23 cellular contexts compared by ENCODE assay signal in the genomic region with DNA sequence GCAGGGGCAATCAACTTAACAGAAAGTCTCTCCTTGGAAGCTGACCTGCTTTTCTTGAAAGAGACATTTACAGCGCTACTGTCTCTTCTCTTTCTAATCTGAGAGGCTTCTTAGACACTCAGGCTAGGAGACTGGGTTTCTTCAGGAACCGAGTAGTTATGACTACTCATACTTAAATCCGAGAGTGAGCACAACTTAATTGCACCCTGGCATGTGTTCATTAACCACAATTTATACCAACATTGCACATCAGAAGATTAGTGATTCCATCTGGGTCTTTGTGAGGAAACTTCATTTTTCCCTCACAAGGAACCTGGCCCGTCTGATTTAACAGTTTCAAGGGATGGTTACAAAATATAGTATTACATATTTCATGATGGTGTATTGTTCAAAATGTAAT.
A peak's percentile ranks its signal among the peaks of the same experiment; 100 is the strongest.
DNase-seq lines count a peak whose midpoint lies in the region; FAIRE-seq and TF ChIP-seq lines count a peak whose summit lies in the region.
"Had no signal": no experiment of that assay in that cellular context is flagged by ENCODE, and none has a peak within 500 bp of the region (broad histone marks: within the 10 kb centered on the region; RNA-seq: fewer than 3 reads in every experiment).

No MANE protein-coding gene starts in this region.

- H2AK5ac ChIP-seq in mesenchymal stem cell (ENCODE audit: low read length, severe bottlenecking): no peak overlapping the region

- H2BK15ac ChIP-seq in mesenchymal stem cell (ENCODE audit: low read depth, poor library complexity, severe bottlenecking): no peak overlapping the region

- no peaks in the 10 kb centered on the region for H3K27me3 ChIP-seq in astrocyte (ENCODE audit: insufficient read depth, low read length)
- no peaks in the 10 kb centered on the region for H3K27me3 ChIP-seq in mesenchymal stem cell (ENCODE audit: control insufficient read depth in 1 of 2, insufficient read depth in 1 of 2, low read length in 2 of 2)
- H3K27me3 ChIP-seq: BE2C had no signal

- H3K9me3 ChIP-seq in astrocyte (ENCODE audit: insufficient read depth, low read depth, low read length) (no peaks in the 10 kb centered on the region), mesenchymal stem cell (ENCODE audit: control insufficient read depth, low read length) (peaks cover 5% of the 10 kb centered on the region)
- H3K9me3 ChIP-seq: BE2C, SK-N-SH had no signal

- no peak overlapping the region for H4K91ac ChIP-seq in mesenchymal stem cell (ENCODE audit: low read length)

- H3K14ac ChIP-seq in mesenchymal stem cell (ENCODE audit: low read length in 2 of 2): no peak overlapping the region

- H2BK12ac ChIP-seq in mesenchymal stem cell (ENCODE audit: low read length in 2 of 2): no peak overlapping the region

- no peak for FAIRE-seq in astrocyte (lab: Jason Lieb, UNC)
- FAIRE-seq: A549 had no signal

- no peak overlapping the region for H2BK120ac ChIP-seq in mesenchymal stem cell (ENCODE audit: low read depth, low read length)

- no peak overlapping the region for H3K4ac ChIP-seq in mesenchymal stem cell (ENCODE audit: low read depth in 1 of 2, low read length in 2 of 2)

- no peaks in the 10 kb centered on the region for H3K36me3 Mint-ChIP-seq in astrocyte (ENCODE audit: low read depth, unreplicated experiment)

- H3K23ac ChIP-seq in mesenchymal stem cell (ENCODE audit: low read length in 2 of 2): no peak overlapping the region

- no peaks in the 10 kb centered on the region for H3K79me1 ChIP-seq in mesenchymal stem cell (replicated peaks; ENCODE audit: low read length, poor library complexity, severe bottlenecking)

- H2AFZ ChIP-seq in astrocyte (ENCODE audit: low read depth, low read length) (no peak overlapping the region), mesenchymal stem cell (ENCODE audit: low read depth, low read length) (no peak overlapping the region)

- no peak overlapping the region for H3K4me3 ChIP-seq in astrocyte (ENCODE audit: insufficient read depth, low read depth, low read length)
- no peak overlapping the region for H3K4me3 ChIP-seq in mesenchymal stem cell (ENCODE audit: insufficient read depth in 1 of 2, low read depth in 1 of 2, low read length in 2 of 2)
- H3K4me3 ChIP-seq: A549 had no signal

- H3K4me2 ChIP-seq in astrocyte (ENCODE audit: low read length) (no peak overlapping the region), mesenchymal stem cell (ENCODE audit: low read length, poor library complexity, severe bottlenecking) (no peak overlapping the region)
- H3K4me2 ChIP-seq: A549, SK-N-SH had no signal

- no peaks in the 10 kb centered on the region for H3K27me3 Mint-ChIP-seq in astrocyte (ENCODE audit: low read depth, unreplicated experiment)
- H3K27me3 Mint-ChIP-seq: IgD-negative memory B cell had no signal

- no peaks in the 10 kb centered on the region for H3K79me2 ChIP-seq in astrocyte (ENCODE audit: insufficient read depth, low read length)

- H3K4me3 Mint-ChIP-seq in astrocyte (ENCODE audit: unreplicated experiment): no peak overlapping the region
- H3K4me3 Mint-ChIP-seq: CD8-positive, alpha-beta T cell; HFFc6 had no signal

- peak; percentile 74 for DNase-seq in AG09319 (ENCODE audit: extremely low read depth, low read depth)
- peak; percentile 74 for DNase-seq in GM04504 (ENCODE audit: low read depth)
- DNase-seq in astrocyte (ENCODE audit: low read depth): peak; percentile 63
- DNase-seq in mesenchymal stem cell: peak; percentile 18
- DNase-seq in amniotic stem cell (lab: John Stamatoyannopoulos, UW): no peak
- DNase-seq in NCI-H2081 treated with DMSO at 0.1 percent for 48 hours (lab: John Stamatoyannopoulos, UW): no peak
- DNase-seq in Kasumi-1 (lab: John Stamatoyannopoulos, UW): no peak
- no peak for DNase-seq in NCI-H524 (lab: John Stamatoyannopoulos, UW)
- DNase-seq: BE2C; Calu3; CD8-positive, alpha-beta T cell; EL; H7; HFFc6; NCI-H1092 treated with DMSO at 0.1 percent for 48 hours; NCI-H2081; NCI-H510A; NCI-H82; OCI-M1; SHP77 treated with DMSO at 0.1 percent for 48 hours; SK-N-SH had no signal

- H3K9me3 Mint-ChIP-seq in astrocyte (ENCODE audit: unreplicated experiment): peaks cover 2% of the 10 kb centered on the region
- H3K9me3 Mint-ChIP-seq: HFFc6 had no signal

- WGBS in mesenchymal stem cell: 61% methylated on average over 3 of the region's 4 CpGs

- H3K9ac ChIP-seq in astrocyte (ENCODE audit: low read length): no peak overlapping the region
- no peak overlapping the region for H3K9ac ChIP-seq in mesenchymal stem cell (ENCODE audit: low read length)
- H3K9ac ChIP-seq: SK-N-SH had no signal

- H3K4me1 ChIP-seq in astrocyte (ENCODE audit: insufficient read depth, low read length) (no peaks in the 10 kb centered on the region), mesenchymal stem cell (ENCODE audit: control insufficient read depth, insufficient read depth, low read depth, low read length) (no peaks in the 10 kb centered on the region)
- H3K4me1 ChIP-seq: A549, BE2C had no signal

- H4K8ac ChIP-seq in mesenchymal stem cell (ENCODE audit: low read length): no peak overlapping the region

- no peak overlapping the region for H3K27ac ChIP-seq in astrocyte (ENCODE audit: low read depth, low read length)
- no peak overlapping the region for H3K27ac ChIP-seq in mesenchymal stem cell (ENCODE audit: low read length, poor library complexity, severe bottlenecking)
- H3K27ac ChIP-seq: A549 had no signal

- TF ChIP-seq CTCF in AG09319 (IDR thresholded peaks at IDR 0.05; ENCODE audit: low read depth, low read length) (no peak), astrocyte (IDR thresholded peaks at IDR 0.05; ENCODE audit: insufficient read depth, low read depth, low read length) (no peak)

- H3K27ac Mint-ChIP-seq in astrocyte (ENCODE audit: unreplicated experiment): no peak overlapping the region
- H3K27ac Mint-ChIP-seq: CD8-positive, alpha-beta T cell; HFFc6 had no signal

- H4K20me1 ChIP-seq in astrocyte (ENCODE audit: insufficient read depth, low read length): no peaks in the 10 kb centered on the region

- H2BK5ac ChIP-seq in mesenchymal stem cell (ENCODE audit: low read depth, low read length, poor library complexity, severe bottlenecking): no peak overlapping the region

- H3K36me3 ChIP-seq in astrocyte (ENCODE audit: insufficient read depth, low read length) (no peaks in the 10 kb centered on the region), mesenchymal stem cell (ENCODE audit: control insufficient read depth in 1 of 2, insufficient read depth in 2 of 2, low read depth in 1 of 2, low read length in 2 of 2) (no peaks in the 10 kb centered on the region)
- H3K36me3 ChIP-seq: BE2C had no signal

- no peak overlapping the region for H3K18ac ChIP-seq in mesenchymal stem cell (ENCODE audit: low read depth in 1 of 2, low read length in 2 of 2)

- no peaks in the 10 kb centered on the region for H3K4me1 Mint-ChIP-seq in astrocyte (ENCODE audit: low read depth, unreplicated experiment)

Comparison
In these comparisons a context has a peak if more than half of its experiments do, and no peak if none do; other contexts are left out.
1. DNase-seq: peak in AG09319 (single experiment), GM04504 (single experiment), astrocyte (single experiment) and mesenchymal stem cell (single experiment); none in amniotic stem cell (single experiment), NCI-H2081 treated with DMSO at 0.1 percent for 48 hours (single experiment), Kasumi-1 (0 of 2) and NCI-H524 (0 of 2).